In genomic region chr9:107751522-107752235, GRCh38 we compare ENCODE assay signal across 8 cellular contexts.
DNase-seq lines count a peak whose midpoint lies in the region; ATAC-seq, FAIRE-seq and TF ChIP-seq lines count a peak whose summit lies in the region.

No MANE protein-coding gene starts in this region.

- H3K36me3 ChIP-seq in kidney (ENCODE audit: control insufficient read depth in 1 of 2, insufficient read depth in 2 of 2, low read length in 2 of 2) (no peaks in the 10 kb centered on the region), upper lobe of right lung (no peaks in the 10 kb centered on the region)

- H3K9me3 ChIP-seq in kidney (ENCODE audit: control insufficient read depth in 1 of 2, low read length in 2 of 2) (no peaks in the 10 kb centered on the region), upper lobe of right lung (no peaks in the 10 kb centered on the region)

- H3K4me3 ChIP-seq in kidney (ENCODE audit: low read length in 2 of 2) (no peak overlapping the region), upper lobe of right lung (no peak overlapping the region)

- H3K27ac ChIP-seq in kidney (ENCODE audit: low read depth in 2 of 2, low read length in 2 of 2) (peak overlapping the region; percentile 26 to 70), upper lobe of right lung (peak overlapping the region; percentile 62)

- FAIRE-seq in kidney (lab: Jason Lieb, UNC) = no peak

- no peak overlapping the region for H3K9ac ChIP-seq in kidney (ENCODE audit: low read length in 2 of 2)

- no peaks in the 10 kb centered on the region for H3K27me3 ChIP-seq in upper lobe of right lung

- TF ChIP-seq CTCF in kidney (IDR thresholded peaks at IDR 0.05; ENCODE audit: borderline replicate concordance, extremely low read depth, insufficient read depth) = no peak
- TF ChIP-seq CTCF in upper lobe of right lung (IDR thresholded peaks at IDR 0.05) = no peak

- intact Hi-C loops in kidney (cut with DNase I) = no loop called here
- intact Hi-C loops in upper lobe of right lung (cut with DNase I) = no loop called here

- H3K4me1 ChIP-seq in kidney (ENCODE audit: control insufficient read depth in 1 of 2, insufficient read depth in 1 of 2, low read depth in 1 of 2, low read length in 2 of 2) (peaks cover 3 to 8% of the 10 kb centered on the region in 2 donors), upper lobe of right lung (peaks cover 24% of the 10 kb centered on the region)

- DNase-seq in kidney (no peak), upper lobe of right lung (no peak), NCI-H345 (lab: John Stamatoyannopoulos, UW) (no peak), D341Med (ENCODE audit: low spot score) (no peak), NCI-H2081 (lab: John Stamatoyannopoulos, UW) (no peak)

- ATAC-seq in GM18520 (IDR thresholded peaks at IDR 0.05; ENCODE audit: unreplicated experiment) (peak; percentile 90), HG02759 (IDR thresholded peaks at IDR 0.05; ENCODE audit: unreplicated experiment) (peak; percentile 94), SK-N-SH treated with all-trans-retinoic acid at 6 μM for 48 hours (peak; percentile 28), upper lobe of right lung (no peak)

TF ChIP-seq in SK-N-SH treated with all-trans-retinoic acid at 6 μM for 48 hours, 23 proteins besides CTCF, POLR2A, EP300 and RAD21:
- TF ChIP-seq GLIS3 (CRISPR knock-in tag; IDR thresholded peaks at IDR 0.05) (no peak), ZFP30 (CRISPR knock-in tag; IDR thresholded peaks at IDR 0.05) (no peak), ZC3H10 (CRISPR knock-in tag; IDR thresholded peaks at IDR 0.05) (no peak), OSR1 (CRISPR knock-in tag; IDR thresholded peaks at IDR 0.05) (no peak), ZNF70 (CRISPR knock-in tag; IDR thresholded peaks at IDR 0.05) (no peak), CSDC2 (CRISPR knock-in tag; IDR thresholded peaks at IDR 0.05) (no peak)
